In the genomic region with DNA sequence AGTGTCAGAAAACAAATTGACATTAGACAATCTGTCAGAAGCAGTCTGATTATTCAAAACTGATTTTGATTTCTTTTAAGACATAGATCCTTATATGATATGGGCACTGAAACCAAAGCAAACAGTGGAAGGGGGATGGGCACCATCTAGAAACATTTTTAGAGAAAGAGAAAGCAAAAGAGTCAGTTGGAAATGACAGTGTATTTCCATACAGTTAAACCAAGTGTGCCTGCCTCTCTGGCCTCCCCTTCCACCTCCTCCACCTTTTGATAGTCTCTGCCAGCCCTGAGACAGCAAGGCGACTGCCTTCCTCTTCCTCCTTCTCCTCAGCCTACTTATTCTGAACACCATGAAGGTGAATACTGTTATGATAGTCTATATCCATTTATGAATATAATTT, we compare ENCODE assay signal across 23 cellular contexts.
DNase-seq lines count a peak whose midpoint lies in the region; ATAC-seq and TF ChIP-seq lines count a peak whose summit lies in the region.
"Had no signal": no experiment of that assay in that cellular context is flagged by ENCODE, and none has a peak within 500 bp of the region (broad histone marks: within the 10 kb centered on the region; RNA-seq: fewer than 3 reads in every experiment).

No MANE protein-coding gene starts in this region.

- in situ Hi-C loops in KBM-7 (cut with MboI; ENCODE audit: low pct_unique_long_range_greater_than_20kb, low sequenced_read_pairs) = no loop called here

- WGBS in gastroesophageal sphincter (ENCODE audit: low coverage in 1 of 2), 2 donors = 67 to 100% methylated on average over 1 of the region's 1 CpG

- H3K4me1 Mint-ChIP-seq in type B pancreatic cell (ENCODE audit: unreplicated experiment) = no peaks in the 10 kb centered on the region

- H3K36me3 ChIP-seq in gastroesophageal sphincter = no peaks in the 10 kb centered on the region
- H3K36me3 ChIP-seq: BLaER1 had no signal

- H3K9me3 ChIP-seq in gastroesophageal sphincter = no peaks in the 10 kb centered on the region
- H3K9me3 ChIP-seq: BLaER1, Caco-2 had no signal

- H3K4me3 Mint-ChIP-seq in type B pancreatic cell = no peak overlapping the region
- H3K4me3 Mint-ChIP-seq: CD4-positive, alpha-beta T cell; T-helper 1 cell treated with Interleukin-12 subunit alpha and Interleukin-12 subunit beta and Interleukin-4 antibody, amounts not matched to agents 30 μg/mL and 1 μg/mL, for 36 hours had no signal

- no peak overlapping the region for H3K27ac Mint-ChIP-seq in type B pancreatic cell
- H3K27ac Mint-ChIP-seq: CD4-positive, alpha-beta T cell; T-helper 1 cell treated with Interleukin-12 subunit alpha and Interleukin-12 subunit beta and Interleukin-4 antibody, amounts not matched to agents 30 μg/mL and 1 μg/mL, for 36 hours had no signal

- H3K27me3 ChIP-seq in gastroesophageal sphincter = no peaks in the 10 kb centered on the region
- H3K27me3 ChIP-seq: BLaER1 had no signal

- no peaks in the 10 kb centered on the region for H3K4me1 ChIP-seq in gastroesophageal sphincter
- H3K4me1 ChIP-seq: BLaER1, Caco-2 had no signal

- H3K4me3 ChIP-seq in gastroesophageal sphincter = no peak overlapping the region
- H3K4me3 ChIP-seq: BLaER1 had no signal

- no peaks in the 10 kb centered on the region for H3K27me3 Mint-ChIP-seq in type B pancreatic cell
- H3K27me3 Mint-ChIP-seq: CD4-positive, alpha-beta T cell had no signal

- no peak for TF ChIP-seq POLR2A in gastroesophageal sphincter (IDR thresholded peaks at IDR 0.05)

- H3K27ac ChIP-seq in gastroesophageal sphincter = no peak overlapping the region
- H3K27ac ChIP-seq: BLaER1 had no signal

- TF ChIP-seq EP300 in gastroesophageal sphincter (IDR thresholded peaks at IDR 0.05) = no peak

- H3K9me3 Mint-ChIP-seq in type B pancreatic cell = no peaks in the 10 kb centered on the region

- H3K36me3 Mint-ChIP-seq in type B pancreatic cell = no peaks in the 10 kb centered on the region

- DNase-seq in KBM-7 (peak; percentile 9), 8988T (no peak), type B pancreatic cell (ENCODE audit: extremely low spot score, unreplicated experiment) (no peak)
- DNase-seq: ACHN; Caco-2; CD4-positive, alpha-beta T cell; DMS 273 treated with DMSO at 0.1 percent for 48 hours; DND-41; KG1; NCI-H1092; NCI-H1436; NCI-H187 treated with DMSO at 0.1 percent for 48 hours; NCI-H2107; NCI-H446 treated with DMSO at 0.1 percent for 48 hours; NCI-H526 treated with DMSO at 0.1 percent for 48 hours; PC-3; SHP77 had no signal

- no peak for TF ChIP-seq CTCF in gastroesophageal sphincter (IDR thresholded peaks at IDR 0.05)
- no peak for TF ChIP-seq CTCF in type B pancreatic cell (conservative IDR thresholded peaks at IDR 0.05)

- ATAC-seq in GM18907 (IDR thresholded peaks at IDR 0.05; ENCODE audit: unreplicated experiment) (peak; percentile 53), HG02798 (IDR thresholded peaks at IDR 0.05; ENCODE audit: poor library complexity, unreplicated experiment) (peak; percentile 48), gastroesophageal sphincter (no peak), HG02852 (IDR thresholded peaks at IDR 0.05; ENCODE audit: unreplicated experiment) (no peak)
- ATAC-seq: PC-3 had no signal

Comparison
In these comparisons a context has a peak if more than half of its experiments do, and no peak if none do; other contexts are left out.
1. ATAC-seq: peak in GM18907 (single experiment) and HG02798 (single experiment); none in gastroesophageal sphincter (single experiment) and HG02852 (single experiment).